Comparison of ENCODE assay signal across 8 cellular contexts in genomic region chr6:132300323-132300949, GRCh38.
DNase-seq lines count a peak whose midpoint lies in the region; TF ChIP-seq lines count a peak whose summit lies in the region.

No MANE protein-coding gene starts in this region.

- in situ Hi-C loops in HAP-1 (cut with MboI; ENCODE audit: low sequenced_read_pairs) = no loop called here

- H3K9me3 ChIP-seq in HAP-1 (no peaks in the 10 kb centered on the region), MM.1S (replicated peaks; ENCODE audit: insufficient read depth, low read length) (no peaks in the 10 kb centered on the region), adrenal gland (replicated peaks in 1 of 3) (no peaks in the 10 kb centered on the region)

- no peaks in the 10 kb centered on the region for H3F3A ChIP-seq in MM.1S (ENCODE audit: insufficient read depth, low read length)

- H3K27ac ChIP-seq in MM.1S (ENCODE audit: low read length) = no peak overlapping the region
- H3K27ac ChIP-seq in adrenal gland = no peak overlapping the region
- H3K27ac ChIP-seq in substantia nigra (ENCODE audit: low read depth, low read length, poor library complexity, severe bottlenecking) = no peak overlapping the region

- H2AFZ ChIP-seq in MM.1S (ENCODE audit: low read length) = no peak overlapping the region

- WGBS in adrenal gland, 4 donors = 55 to 60% (median 58%) methylated on average over 4 of the region's 4 CpGs

- DNase-seq in AG04449 (ENCODE audit: low read depth, low spot score) (no peak), GM06990 (ENCODE audit: extremely low read depth, insufficient read length) (no peak), HAP-1 (ENCODE audit: low spot score in 2 of 2) (peak; percentile 37 to 48), MM.1S (peak; percentile 64), adrenal gland (peak; percentile 35 to 78 (median 54)), hippocampal formation (lab: John Stamatoyannopoulos, UW) (peak; percentile 8 to 77), substantia nigra (lab: John Stamatoyannopoulos, UW) (peak in 26 of 49 donors; percentile 1 to 55 (median 20))
- no peak for DNase-seq in activated T-cell treated with anti-CD3 and anti-CD28 coated beads, Interleukin-2, amount 50 U/mL, for 1 hour

- no peaks in the 10 kb centered on the region for H3K79me2 ChIP-seq in MM.1S (ENCODE audit: low read length)

- no peaks in the 10 kb centered on the region for H4K20me1 ChIP-seq in MM.1S (ENCODE audit: insufficient read depth, low read length)

- POLR2A ChIA-PET in AG04449 (lab: Yijun Ruan, JAX) = no interaction called here

- H3K9me2 ChIP-seq in MM.1S (replicated peaks; ENCODE audit: insufficient read depth, low read length) = no peaks in the 10 kb centered on the region

- intact Hi-C loops in adrenal gland (cut with DNase I) = loop anchor here (5.0 to 10.0 kb wide), 2 partner anchors 94 to 182 kb away; no protein-coding TSS in a partner anchor

- no peak overlapping the region for H3K9ac ChIP-seq in MM.1S (ENCODE audit: low read length)

- no peak for TF ChIP-seq POLR2A in adrenal gland (IDR thresholded peaks at IDR 0.05)

- no peaks in the 10 kb centered on the region; the same call in 1 of the 2 replicates for H3K36me3 ChIP-seq in GM06990 (ENCODE audit: control insufficient read depth, insufficient read depth, low read length)
- H3K36me3 ChIP-seq in HAP-1 (replicated peaks) = no peaks in the 10 kb centered on the region
- H3K36me3 ChIP-seq in MM.1S (replicated peaks; ENCODE audit: insufficient read depth, low read length) = no peaks in the 10 kb centered on the region
- no peaks in the 10 kb centered on the region for H3K36me3 ChIP-seq in adrenal gland (replicated peaks in 1 of 2)

- CTCF ChIA-PET in AG04449 (lab: Yijun Ruan, JAX) = interaction anchor here (0.6 to 16.2 kb wide), 53 partner anchors 12 to 679 kb away, joined by 3 to 626 read pairs (median 5); partner anchors contain the start of gene STX7

- H3K4me1 ChIP-seq in HAP-1 (no peaks in the 10 kb centered on the region), MM.1S (ENCODE audit: low read length) (no peaks in the 10 kb centered on the region), adrenal gland (replicated peaks in 1 of 2) (no peaks in the 10 kb centered on the region)

- no peaks in the 10 kb centered on the region for H3K27me3 ChIP-seq in GM06990 (replicated peaks; ENCODE audit: control insufficient read depth, insufficient read depth, low read length)
- no peaks in the 10 kb centered on the region for H3K27me3 ChIP-seq in HAP-1 (ENCODE audit: low read depth)
- H3K27me3 ChIP-seq in MM.1S (replicated peaks; ENCODE audit: insufficient read depth, low read length) = no peaks in the 10 kb centered on the region
- H3K27me3 ChIP-seq in adrenal gland = no peaks in the 10 kb centered on the region

- no peak overlapping the region for H3K4me2 ChIP-seq in MM.1S (ENCODE audit: low read depth, low read length)

- no peak overlapping the region for H3K4me3 ChIP-seq in AG04449 (ENCODE audit: low read depth, low read length)
- H3K4me3 ChIP-seq in GM06990 (replicated peaks; ENCODE audit: low read depth, low read length) = no peak overlapping the region
- no peak overlapping the region for H3K4me3 ChIP-seq in HAP-1
- no peak overlapping the region for H3K4me3 ChIP-seq in MM.1S (ENCODE audit: low read length)
- no peak overlapping the region for H3K4me3 ChIP-seq in adrenal gland

- TF ChIP-seq CTCF in AG04449 (IDR thresholded peaks at IDR 0.05; ENCODE audit: insufficient read depth, low read length, missing control alignments) (peak; percentile 65), GM06990 (IDR thresholded peaks at IDR 0.05; ENCODE audit: insufficient read depth, low read length, poor library complexity, severe bottlenecking) (peak; percentile 54), MM.1S (IDR thresholded peaks at IDR 0.05; ENCODE audit: low read length) (peak; percentile 69), adrenal gland (IDR thresholded peaks at IDR 0.05) (peak; percentile 55 to 82 (median 77))

Comparison
In these comparisons a context has a peak if more than half of its experiments do, and no peak if none do; other contexts are left out.
1. DNase-seq: peak in HAP-1 (2 of 2), MM.1S (single experiment), adrenal gland (7 of 7), hippocampal formation (2 of 2) and substantia nigra (26 of 49); none in AG04449 (single experiment), GM06990 (single experiment) and activated T-cell treated with anti-CD3 and anti-CD28 coated beads, Interleukin-2, amount 50 U/mL, for 1 hour (single experiment).
2. Peak in every context shown above with its lines, with median percentiles within 50 percentile points of each other: CTCF ChIP-seq.